31 cellular contexts compared by ENCODE assay signal in genomic region chr17:75662511-75662910, GRCh38. TPM values are rescaled to one million over a fixed set of nuclear protein-coding genes. Genes with fewer than 3 reads are reported as not detected.
"Had no signal": no experiment of that assay in that cellular context is flagged by ENCODE, and none has a peak within 500 bp of the region (broad histone marks: within the 10 kb centered on the region; RNA-seq: fewer than 3 reads in every experiment).

No MANE protein-coding gene starts in this region.

- H3K4me3 ChIP-seq: esophagus muscularis mucosa, heart right ventricle, left lung, lower lobe of right lung, pancreas, psoas muscle, smooth muscle cell, testis, vagina had no signal

- H3K27me3 ChIP-seq: brain microvascular endothelial cell, esophagus muscularis mucosa, heart right ventricle, left lung, pancreas, testis, vagina had no signal

- FAIRE-seq: astrocyte, pancreas had no signal

- H3K9me3 ChIP-seq: esophagus muscularis mucosa, heart right ventricle, left lung, lower lobe of right lung, pancreas, psoas muscle, testis, vagina had no signal

- DNase-seq: activated CD4-positive, alpha-beta T cell treated with anti-CD3 and anti-CD28 coated beads for 4 hours; activated CD4-positive, alpha-beta T cell treated with anti-CD3 and anti-CD28 coated beads, Interleukin-2, amount 50 U/mL, for 4 hours; activated CD4-positive, CD25-positive, alpha-beta regulatory T cell; activated effector memory CD4-positive, alpha-beta T cell treated with Interleukin-2 at 50 U/mL for 16 hours; activated naive CD4-positive, alpha-beta T cell treated with Interleukin-2 at 50 U/mL for 16 hours; activated T-cell treated with anti-CD3 and anti-CD28 coated beads for 4 hours; activated T-cell treated with anti-CD3 and anti-CD28 coated beads, Interleukin-2, amount 50 U/mL, for 72 hours; brain microvascular endothelial cell; endodermal cell; foreskin melanocyte; heart right ventricle; kidney glomerular epithelial cell; left lung; lower lobe of right lung; mesenchymal stem cell; naive thymus-derived CD8-positive, alpha-beta T cell; nucleus accumbens; psoas muscle; stimulated activated CD4-positive, alpha-beta T cell treated with anti-CD3 and anti-CD28 coated beads, Interleukin-15, amount 100 ng/mL, for 24 hours; stimulated activated CD4-positive, alpha-beta T cell treated with anti-CD3 and anti-CD28 coated beads, Interleukin-2, amount 100 ng/mL, for 24 hours; stimulated activated naive CD4-positive, alpha-beta T cell; testis; trophoblast cell had no signal

- H3K27ac ChIP-seq: brain microvascular endothelial cell, esophagus muscularis mucosa, heart right ventricle, left lung, lower lobe of right lung, pancreas, psoas muscle, testis, vagina had no signal

- H3K4me2 ChIP-seq: smooth muscle cell had no signal

RNA-seq across cellular contexts. Expression of gene SMIM5, which starts 29.3 kb away (rescaled TPM):
- total RNA-seq: chondrocyte, glomerular endothelial cell, neural crest cell had no signal
